ENCODE assay signal across 8 cellular contexts in genomic region chr11:12377106-12377823, GRCh38. TPM values are rescaled to one million over a fixed set of nuclear protein-coding genes. Genes with fewer than 3 reads are reported as not detected.
DNase-seq lines count a peak whose midpoint lies in the region; ATAC-seq and TF ChIP-seq lines count a peak whose summit lies in the region.

PARVA (plus strand) TSS chr11:12377571; CDS start chr11:12377648, 77 bp downstream.

- H3K27ac ChIP-seq in angular gyrus (ENCODE audit: low read depth, low read length) (peak within 1 kb of the TSS; percentile 69), heart left ventricle (peak within 1 kb of the TSS; percentile 93 to 99 (median 97))

- peak in 1 of 2 donors; percentile 48 for TF ChIP-seq POLR2A in heart left ventricle (IDR thresholded peaks at IDR 0.05)
- no peak for TF ChIP-seq POLR2A in GM18505 (IDR thresholded peaks at IDR 0.05; ENCODE audit: borderline replicate concordance, extremely low read depth, insufficient read depth, insufficient read length)

- ATAC-seq in heart left ventricle, result peak; percentile 49 to 79 (median 76)
- ATAC-seq in GM18505 (IDR thresholded peaks at IDR 0.05; ENCODE audit: unreplicated experiment), result no peak

- peaks cover 0 to 60% (median 34%) of the 10 kb centered on the region in 12 donors for H3K4me1 ChIP-seq in heart left ventricle
- H3K4me1 ChIP-seq in HAP-1, result no peaks in the 10 kb centered on the region

- H3K36me3 ChIP-seq in heart left ventricle, result peaks cover 0 to 9% (median 0%) of the 10 kb centered on the region in 9 donors
- no peaks in the 10 kb centered on the region for H3K36me3 ChIP-seq in HAP-1 (replicated peaks)

- peak; percentile 7 for TF ChIP-seq CTCF in AG10803 (conservative IDR thresholded peaks at IDR 0.05; ENCODE audit: low read length)
- no peak for TF ChIP-seq CTCF in heart left ventricle (IDR thresholded peaks at IDR 0.05)

- intact Hi-C loops in heart left ventricle (cut with DNase I) (loop anchor here in 2 of 10 donors (2.0 to 5.0 kb wide), 4 partner anchors 35 to 520 kb away; partner anchors contain the start of gene TEAD1 (in 1 of the 2)), posterior vena cava (cut with DNase I) (loop anchor here in 1 of 2 donors (5.0 kb wide), 1 partner anchor 35 kb away; no protein-coding TSS in a partner anchor)

- DNase-seq in AG10803 (ENCODE audit: low read depth) (peak; percentile 91), HuH-7 (ENCODE audit: low spot score) (peak; percentile 38), heart left ventricle (peak; percentile 72 to 86 (median 78)), posterior vena cava (ENCODE audit: low spot score) (peak; percentile 89), COR-L47 (lab: John Stamatoyannopoulos, UW) (no peak), HAP-1 (ENCODE audit: low spot score in 2 of 2) (no peak)

- H3K4me3 ChIP-seq in AG10803 (ENCODE audit: low read length) (peak within 1 kb of the TSS; percentile 82), heart left ventricle (peak within 1 kb of the TSS; percentile 59 to 98 (median 72)), HAP-1 (no peak within 1 kb of the TSS; the same call in 1 of the 2 replicates)

- no peaks in the 10 kb centered on the region for H3K9me3 ChIP-seq in heart left ventricle
- H3K9me3 ChIP-seq in HAP-1, result no peaks in the 10 kb centered on the region

- H3K27me3 ChIP-seq in heart left ventricle (peaks cover 0 to 11% (median 0%) of the 10 kb centered on the region in 9 donors), HAP-1 (ENCODE audit: low read depth) (no peaks in the 10 kb centered on the region)

- in situ Hi-C loops in HAP-1 (cut with MboI; ENCODE audit: low sequenced_read_pairs), result no loop called here

- 6 to 12% (median 8%) methylated on average over 24 to 55 of the region's 55 CpGs for WGBS in heart left ventricle, 4 donors

RNA-seq across cellular contexts. Expression of gene PARVA, which starts in this region (rescaled TPM):
- total RNA-seq in heart left ventricle (10 to 100 TPM; 42.1 to 99.2 (median 69.3) TPM), posterior vena cava (100 to 1,000 TPM; 151 to 172 TPM)
- polyA plus RNA-seq in heart left ventricle, result 10 to 100 TPM; 22.7 to 48.3 TPM

Comparison
In these comparisons a context has a peak if more than half of its experiments do, and no peak if none do; other contexts are left out.
1. DNase-seq: peak in AG10803 (single experiment), HuH-7 (single experiment), heart left ventricle (5 of 5) and posterior vena cava (single experiment); none in COR-L47 (single experiment) and HAP-1 (0 of 2).